In the genomic region with DNA sequence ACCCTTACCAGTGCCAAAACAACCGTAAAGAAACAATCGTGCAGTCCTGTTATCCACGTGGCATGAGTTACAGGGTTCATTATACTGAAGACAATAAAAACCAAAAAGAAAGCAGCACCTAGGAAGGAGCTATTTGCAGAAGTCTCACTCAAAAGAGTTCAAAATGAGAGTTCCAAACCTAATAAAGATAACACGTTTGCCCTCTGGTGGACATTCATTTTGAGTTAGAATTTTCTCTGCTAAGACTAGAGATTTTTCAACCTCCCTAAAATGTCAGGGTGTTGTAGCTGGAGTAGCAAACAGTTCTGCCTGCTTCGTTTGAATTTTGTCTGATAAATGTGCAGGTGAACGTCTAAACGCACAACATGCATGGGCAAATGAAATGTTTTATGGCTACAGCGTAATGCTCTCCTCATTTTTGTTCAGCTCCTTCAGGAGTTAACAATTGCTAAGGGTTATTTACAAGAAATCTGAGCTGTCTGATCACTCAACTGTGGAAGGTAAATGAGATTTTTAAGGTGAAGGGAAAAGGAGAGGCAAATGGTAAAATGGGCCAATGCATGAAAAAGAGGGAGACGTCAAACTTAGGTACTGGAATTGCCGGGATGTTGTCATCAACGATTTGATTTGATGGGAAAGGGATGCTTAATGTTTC, we compare ENCODE assay signal across 10 cellular contexts.
DNase-seq lines count a peak whose midpoint lies in the region; ATAC-seq, FAIRE-seq and TF ChIP-seq lines count a peak whose summit lies in the region.
"Had no signal": no experiment of that assay in that cellular context is flagged by ENCODE, and none has a peak within 500 bp of the region (broad histone marks: within the 10 kb centered on the region; RNA-seq: fewer than 3 reads in every experiment).

No MANE protein-coding gene starts in this region.

- H3K27ac ChIP-seq in Panc1 (ENCODE audit: low read length) (no peak overlapping the region), caudate nucleus (ENCODE audit: low read depth, low read length) (no peak overlapping the region), small intestine (ENCODE audit: low read depth in 1 of 2, low read length in 1 of 2) (no peak overlapping the region)
- H3K27ac ChIP-seq: sigmoid colon had no signal

- intact Hi-C loops in Panc1 (cut with micrococcal nuclease; ENCODE audit: unreplicated experiment): loop anchor here (10.0 kb wide), 1 partner anchor 141 kb away; no protein-coding TSS in a partner anchor

- CTCF ChIA-PET in Panc1 (lab: Charles Lee): interaction anchor here (0.8 kb wide), 1 partner anchor 150 kb away, joined by 3 read pairs; no protein-coding TSS in a partner anchor

- BruUV-seq in Panc1 (replicated peaks; lab: Mats Ljungman, UMichigan): no TSS peak

- POLR2A ChIA-PET in Panc1 (lab: Charles Lee): no interaction called here

- ATAC-seq in Panc1: no peak
- no peak for ATAC-seq in HG03139 (IDR thresholded peaks at IDR 0.05; ENCODE audit: unreplicated experiment)

- in situ Hi-C loops in Panc1 (cut with HindIII; ENCODE audit: low pct_unique_long_range_greater_than_20kb, low sequenced_read_pairs): no loop called here

- H3K27me3 ChIP-seq in Panc1 (ENCODE audit: control insufficient read depth, insufficient read depth, low read length) (no peaks in the 10 kb centered on the region), small intestine (ENCODE audit: control insufficient read depth in 2 of 2, insufficient read depth in 2 of 2, low read length in 2 of 2) (no peaks in the 10 kb centered on the region)
- H3K27me3 ChIP-seq: sigmoid colon had no signal

- H3K4me3 ChIP-seq in Panc1 (ENCODE audit: low read depth in 2 of 2, low read length in 2 of 2) (no peak overlapping the region), epithelial cell of esophagus (ENCODE audit: low read length) (no peak overlapping the region), small intestine (ENCODE audit: low read depth in 1 of 2, low read length in 2 of 2) (no peak overlapping the region)
- H3K4me3 ChIP-seq: sigmoid colon had no signal

- whole genome bisulfite sequencing in small intestine, 3 donors: 40 to 50% (median 46%) methylated on average over 11 of the region's 11 CpGs

- peak; percentile 6 for DNase-seq in HT-29 (ENCODE audit: low spot score)
- DNase-seq in Panc1 (ENCODE audit: low read depth, low spot score): no peak
- DNase-seq in epithelial cell of esophagus (ENCODE audit: low read depth): peak; percentile 1
- DNase-seq in renal cortical epithelial cell (ENCODE audit: low read depth): peak; percentile 1
- no peak for DNase-seq in caudate nucleus (lab: John Stamatoyannopoulos, UW)
- no peak for DNase-seq in small intestine
- DNase-seq: activated naive CD4-positive, alpha-beta T cell treated with anti-CD3 and anti-CD28 coated beads, Interleukin-2, amount 10 ng/mL, durations not matched to agents 7 days and 5 days; CD4-positive, alpha-beta memory T cell; sigmoid colon had no signal

- H3K36me3 ChIP-seq in Panc1 (ENCODE audit: control insufficient read depth, insufficient read depth, low read length) (no peaks in the 10 kb centered on the region), small intestine (ENCODE audit: control insufficient read depth in 2 of 2, insufficient read depth in 2 of 2, low read length in 2 of 2) (no peaks in the 10 kb centered on the region)
- H3K36me3 ChIP-seq: sigmoid colon had no signal

- FAIRE-seq in small intestine (lab: Jason Lieb, UNC): no peak

- no peaks in the 10 kb centered on the region for H3K4me1 ChIP-seq in Panc1 (ENCODE audit: control insufficient read depth, insufficient read depth, low read length)
- H3K4me1 ChIP-seq in small intestine (ENCODE audit: control insufficient read depth in 2 of 2, insufficient read depth in 1 of 2, low read depth in 1 of 2, low read length in 1 of 2): no peaks in the 10 kb centered on the region
- H3K4me1 ChIP-seq: sigmoid colon had no signal

- H3K9me3 ChIP-seq in Panc1 (ENCODE audit: control insufficient read depth, insufficient read depth, low read depth, low read length): no peaks in the 10 kb centered on the region
- no peaks in the 10 kb centered on the region for H3K9me3 ChIP-seq in small intestine (ENCODE audit: control insufficient read depth, low read depth)
- H3K9me3 ChIP-seq: sigmoid colon had no signal

- TF ChIP-seq CTCF in Panc1 (IDR thresholded peaks at IDR 0.05) (peak; percentile 33; the same call in 1 of the 2 replicates), epithelial cell of esophagus (IDR thresholded peaks at IDR 0.05; ENCODE audit: insufficient read depth, low read depth, low read length, missing control alignments) (peak; percentile 11)

Comparison
In these comparisons a context has a peak if more than half of its experiments do, and no peak if none do; other contexts are left out.
1. DNase-seq: peak in HT-29 (single experiment), epithelial cell of esophagus (single experiment) and renal cortical epithelial cell (single experiment); none in Panc1 (single experiment), caudate nucleus (0 of 61) and small intestine (single experiment).